26 cellular contexts compared by ENCODE assay signal in the genomic region with DNA sequence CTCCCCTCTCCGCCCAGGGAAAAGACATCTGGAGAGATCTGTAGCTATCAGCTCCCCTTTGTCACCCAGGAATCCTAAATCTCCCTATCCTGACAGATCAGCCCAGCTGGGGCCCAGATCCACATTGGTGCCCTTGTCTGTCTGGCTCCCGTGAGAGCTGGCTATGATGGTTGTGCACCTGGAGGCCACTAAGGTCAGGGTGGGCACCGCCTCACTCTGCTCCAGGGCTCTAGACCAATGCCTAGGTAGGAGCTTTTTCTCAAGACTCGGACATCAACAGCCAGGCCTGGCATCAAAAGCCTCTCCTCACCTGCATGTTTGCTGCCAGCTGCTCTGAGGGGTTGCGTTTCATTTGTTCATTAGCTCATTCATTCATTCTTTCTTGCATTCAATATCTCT.
A peak's percentile ranks its signal among the peaks of the same experiment; 100 is the strongest.
DNase-seq lines count a peak whose midpoint lies in the region; ATAC-seq and TF ChIP-seq lines count a peak whose summit lies in the region.
"Had no signal": no experiment of that assay in that cellular context is flagged by ENCODE, and none has a peak within 500 bp of the region (broad histone marks: within the 10 kb centered on the region; RNA-seq: fewer than 3 reads in every experiment).

No MANE protein-coding gene starts in this region.

- H3K27me3 ChIP-seq in ascending aorta: no peaks in the 10 kb centered on the region
- no peaks in the 10 kb centered on the region for H3K27me3 ChIP-seq in lower lobe of right lung (ENCODE audit: low read depth)
- peaks cover 49% of the 10 kb centered on the region for H3K27me3 ChIP-seq in neural progenitor cell
- H3K27me3 ChIP-seq in thoracic aorta (replicated peaks; ENCODE audit: insufficient read depth): no peaks in the 10 kb centered on the region
- no peaks in the 10 kb centered on the region for H3K27me3 ChIP-seq in heart right ventricle
- H3K27me3 ChIP-seq: Peyer's patch had no signal

- intact Hi-C loops in ascending aorta (cut with DNase I) (no loop called here), lower lobe of right lung (cut with DNase I) (no loop called here), heart right ventricle (cut with DNase I) (loop anchor here in 6 of 10 donors (2.0 to 5.0 kb wide), 6 partner anchors 20 to 227 kb away; partner anchors contain the start of gene SMAD6 (in 2 of the 6))

- peak overlapping the region; percentile 46 for H3K4me3 Mint-ChIP-seq in neural progenitor cell
- H3K4me3 Mint-ChIP-seq: HFFc6 had no signal

- peaks cover 3% of the 10 kb centered on the region for H3K27me3 Mint-ChIP-seq in neural progenitor cell (ENCODE audit: insufficient read depth, low read depth)

- H3K9me3 ChIP-seq in ascending aorta (no peaks in the 10 kb centered on the region), lower lobe of right lung (no peaks in the 10 kb centered on the region), neural progenitor cell (ENCODE audit: low read depth) (no peaks in the 10 kb centered on the region), thoracic aorta (no peaks in the 10 kb centered on the region), heart right ventricle (no peaks in the 10 kb centered on the region)
- H3K9me3 ChIP-seq: HAP-1, Peyer's patch had no signal

- no peaks in the 10 kb centered on the region for H3K36me3 Mint-ChIP-seq in neural progenitor cell
- H3K36me3 Mint-ChIP-seq: CD4-positive, alpha-beta memory T cell had no signal

- H3K27ac Mint-ChIP-seq in neural progenitor cell: no peak overlapping the region
- H3K27ac Mint-ChIP-seq: CD4-positive, alpha-beta memory T cell; HFFc6 had no signal

- H3K36me3 ChIP-seq in ascending aorta: no peaks in the 10 kb centered on the region
- no peaks in the 10 kb centered on the region for H3K36me3 ChIP-seq in lower lobe of right lung
- H3K36me3 ChIP-seq in neural progenitor cell: no peaks in the 10 kb centered on the region
- H3K36me3 ChIP-seq in thoracic aorta: no peaks in the 10 kb centered on the region
- H3K36me3 ChIP-seq in heart right ventricle: peaks cover 0 to 9% (median 0%) of the 10 kb centered on the region in 9 donors
- H3K36me3 ChIP-seq: HAP-1, Peyer's patch had no signal

- no peak overlapping the region for H3K4me2 ChIP-seq in neural progenitor cell

- peaks cover 27 to 45% of the 10 kb centered on the region in 2 donors for H3K4me1 ChIP-seq in ascending aorta
- peaks cover 35% of the 10 kb centered on the region for H3K4me1 ChIP-seq in lower lobe of right lung
- H3K4me1 ChIP-seq in neural progenitor cell: peaks cover 7% of the 10 kb centered on the region
- H3K4me1 ChIP-seq in thoracic aorta (ENCODE audit: control insufficient read depth in 1 of 2, low read depth in 2 of 2): peaks cover 40 to 70% of the 10 kb centered on the region in 2 donors
- H3K4me1 ChIP-seq in heart right ventricle: peaks cover 18 to 63% (median 48%) of the 10 kb centered on the region in 9 donors

- peaks cover 13% of the 10 kb centered on the region for H3F3A ChIP-seq in neural progenitor cell (ENCODE audit: low read depth)

- H3K79me2 ChIP-seq in neural progenitor cell (ENCODE audit: low read depth): no peaks in the 10 kb centered on the region

- DNase-seq in ascending aorta (ENCODE audit: low spot score in 2 of 2) (peak in 1 of 2 donors; percentile 58), lower lobe of right lung (peak; percentile 27), neural progenitor cell (ENCODE audit: low spot score) (no peak), thoracic aorta (ENCODE audit: low spot score) (no peak), 8988T (no peak), heart right ventricle (no peak), DMS53 (lab: John Stamatoyannopoulos, UW) (no peak)
- DNase-seq: C1 segment of cervical spinal cord; CD4-positive, alpha-beta memory T cell; COR-L47; GOT3; HFFc6; KG1; MM.1S; NCI-H1417; NCI-H1694 treated with DMSO at 0.1 percent for 48 hours; NCI-H2081 treated with DMSO at 0.1 percent for 48 hours; NCI-H2171; NCI-H226; NCI-H510A; NCI-H69; SHP77 treated with DMSO at 0.1 percent for 48 hours had no signal

- H3K9ac ChIP-seq in neural progenitor cell: no peak overlapping the region

- WGBS in heart right ventricle, 2 donors: 98% methylated on average over 5 of the region's 5 CpGs

- H3K4me3 ChIP-seq in ascending aorta (no peak overlapping the region), lower lobe of right lung (no peak overlapping the region), neural progenitor cell (no peak overlapping the region), thoracic aorta (no peak overlapping the region), heart right ventricle (no peak overlapping the region)
- H3K4me3 ChIP-seq: HAP-1, Peyer's patch, SK-N-MC had no signal

- no peaks in the 10 kb centered on the region for H3K9me3 Mint-ChIP-seq in neural progenitor cell
- H3K9me3 Mint-ChIP-seq: CD4-positive, alpha-beta memory T cell; HFFc6 had no signal

- peaks cover 14% of the 10 kb centered on the region for H3K4me1 Mint-ChIP-seq in neural progenitor cell

- no peak for TF ChIP-seq CTCF in ascending aorta (IDR thresholded peaks at IDR 0.05)
- TF ChIP-seq CTCF in lower lobe of right lung (IDR thresholded peaks at IDR 0.05): no peak
- no peak for TF ChIP-seq CTCF in neural progenitor cell (IDR thresholded peaks at IDR 0.05)
- TF ChIP-seq CTCF in thoracic aorta (IDR thresholded peaks at IDR 0.05): no peak
- TF ChIP-seq CTCF in heart right ventricle (IDR thresholded peaks at IDR 0.05): no peak

- H2AFZ ChIP-seq in neural progenitor cell (replicated peaks): no peak overlapping the region

- H4K20me1 ChIP-seq in neural progenitor cell (ENCODE audit: low read depth): peaks cover 6% of the 10 kb centered on the region

- ATAC-seq in lower lobe of right lung: no peak
- ATAC-seq in thoracic aorta (ENCODE audit: insufficient number of reproducible peaks, low FRiP score, low read depth): no peak
- ATAC-seq in heart right ventricle: no peak
- no peak for ATAC-seq in GM21723 (IDR thresholded peaks at IDR 0.05; ENCODE audit: unreplicated experiment)

- peak overlapping the region; percentile 89 to 95 for H3K27ac ChIP-seq in ascending aorta
- H3K27ac ChIP-seq in lower lobe of right lung: no peak overlapping the region
- no peak overlapping the region for H3K27ac ChIP-seq in neural progenitor cell
- peak overlapping the region; percentile 89 to 97 for H3K27ac ChIP-seq in thoracic aorta
- H3K27ac ChIP-seq in heart right ventricle: peak overlapping the region in 1 of 10 donors; percentile 95
- H3K27ac ChIP-seq: Peyer's patch, SK-N-MC had no signal

Comparison
In these comparisons a context has a peak if more than half of its experiments do, and no peak if none do; other contexts are left out.
1. H3K27ac ChIP-seq: peak in ascending aorta (2 of 2) and thoracic aorta (2 of 2); none in lower lobe of right lung (single experiment) and neural progenitor cell (single experiment).
2. intact Hi-C loops: an anchor here in heart right ventricle (2.0 to 5.0 kb wide); none called in ascending aorta and lower lobe of right lung.